ENCODE assay signal across 26 cellular contexts in genomic region chr14:93991649-93992048, GRCh38. TPM values are rescaled to one million over a fixed set of nuclear protein-coding genes. Genes with fewer than 3 reads are reported as not detected.
"Had no signal": no experiment of that assay in that cellular context is flagged by ENCODE, and none has a peak within 500 bp of the region (broad histone marks: within the 10 kb centered on the region; RNA-seq: fewer than 3 reads in every experiment).

No MANE protein-coding gene starts in this region.

- H3K36me3 ChIP-seq: esophagus muscularis mucosa, gastroesophageal sphincter, neutrophil, right atrium auricular region, tibial artery, upper lobe of left lung, uterus had no signal

- H3K4me3 Mint-ChIP-seq: central memory CD8-positive, alpha-beta T cell; effector memory CD8-positive, alpha-beta T cell; immature natural killer cell; naive thymus-derived CD4-positive, alpha-beta T cell had no signal

- H3K27ac ChIP-seq: epithelial cell of prostate, esophagus muscularis mucosa, neutrophil, right atrium auricular region, tibial artery, upper lobe of left lung, uterus had no signal

- H3K36me3 Mint-ChIP-seq: immature natural killer cell had no signal

- H3K4me1 ChIP-seq: upper lobe of left lung, uterus had no signal

- H3K27me3 Mint-ChIP-seq: central memory CD8-positive, alpha-beta T cell; naive thymus-derived CD4-positive, alpha-beta T cell had no signal

- DNase-seq: cortex of kidney; effector memory CD8-positive, alpha-beta T cell; glutamatergic neuron; immature natural killer cell; left colon; left ventricle myocardium superior; mammary epithelial cell; naive thymus-derived CD4-positive, alpha-beta T cell; small intestine; stimulated activated CD4-positive, alpha-beta T cell treated with anti-CD3 and anti-CD28 coated beads, Interleukin-2, amount 100 ng/mL, for 48 hours; tibial artery; upper lobe of left lung; uterus had no signal

- H3K9me3 Mint-ChIP-seq: central memory CD8-positive, alpha-beta T cell; effector memory CD8-positive, alpha-beta T cell; immature natural killer cell had no signal

- H3K27me3 ChIP-seq: esophagus muscularis mucosa, gastroesophageal sphincter, right atrium auricular region, tibial artery, upper lobe of left lung, uterus had no signal

- H3K9me3 ChIP-seq: esophagus muscularis mucosa, gastroesophageal sphincter, neutrophil, right atrium auricular region, tibial artery, upper lobe of left lung, uterus had no signal

- H3K27ac Mint-ChIP-seq: effector memory CD8-positive, alpha-beta T cell; immature natural killer cell; naive thymus-derived CD4-positive, alpha-beta T cell had no signal

- H3K4me1 Mint-ChIP-seq: central memory CD8-positive, alpha-beta T cell; immature natural killer cell had no signal

- ATAC-seq: effector memory CD8-positive, alpha-beta T cell; gastroesophageal sphincter; left colon; left ventricle myocardium superior; naive thymus-derived CD4-positive, alpha-beta T cell had no signal

- H3K4me3 ChIP-seq: esophagus muscularis mucosa, gastroesophageal sphincter, right atrium auricular region, tibial artery, upper lobe of left lung, uterus had no signal

RNA-seq across cellular contexts. Expression of gene CCDC197, which starts 5.5 kb away (rescaled TPM):
- total RNA-seq: esophagus muscularis mucosa; fibroblast of villous mesenchyme; gastroesophageal sphincter; kidney epithelial cell; left colon; mammary epithelial cell; mesenteric fat pad; mononuclear cell; naive thymus-derived CD4-positive, alpha-beta T cell; osteoblast; right atrium auricular region; temporal lobe; upper lobe of left lung; uterus had no signal
- polyA plus RNA-seq: immature natural killer cell; mammary epithelial cell; naive thymus-derived CD4-positive, alpha-beta T cell; neural cell; small intestine had no signal

RNA-seq across cellular contexts. Expression of gene ASB2, which starts 15.3 kb away (rescaled TPM):
- total RNA-seq: temporal lobe had no signal
- polyA plus RNA-seq: naive thymus-derived CD4-positive, alpha-beta T cell had no signal
